ENCODE assay signal across 1 cellular context in the genomic region with DNA sequence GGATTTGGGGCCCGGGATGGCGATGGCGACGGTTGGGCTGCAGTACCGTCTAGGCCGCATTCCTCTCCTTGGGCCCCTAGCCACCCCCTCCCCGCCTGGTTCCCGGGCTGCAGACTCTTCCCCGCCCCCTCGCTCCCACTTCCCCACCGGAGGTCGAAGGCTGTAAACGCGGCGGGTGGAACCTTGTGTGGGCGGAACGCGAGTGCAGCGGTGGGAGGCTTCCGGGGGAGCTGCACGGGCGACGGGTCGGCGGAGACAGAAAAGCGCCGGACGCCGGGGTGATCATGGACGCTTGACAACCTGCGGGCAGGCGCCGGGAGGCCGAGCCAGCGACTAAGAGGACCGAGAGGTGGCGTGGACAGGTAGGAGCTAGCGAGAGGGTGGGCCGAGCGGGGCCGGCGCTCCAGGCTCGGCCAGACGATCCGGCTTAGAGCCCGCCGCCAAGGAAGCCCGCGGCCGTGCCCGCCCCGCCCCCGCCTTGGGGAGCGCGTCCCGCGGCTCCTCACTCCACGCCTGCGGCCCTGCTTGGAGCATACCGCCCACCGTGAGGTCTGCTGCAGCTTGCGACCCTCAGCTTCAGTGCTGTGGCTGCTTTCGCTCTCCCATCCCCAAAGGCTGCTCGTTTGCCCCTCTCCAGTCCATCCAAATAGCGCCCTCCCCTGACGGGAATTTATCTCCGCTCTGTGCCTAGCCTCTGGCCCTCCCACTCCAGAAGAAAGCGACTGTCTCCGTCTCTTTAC.
TF ChIP-seq lines count a peak whose summit lies in the region.

A gene (plus strand): TSS at position 269 of the 740 bp plus-strand sequence. CDS start 2,126 bp downstream, outside the sequence.

TF ChIP-seq in HepG2, 621 proteins besides CTCF, POLR2A, EP300 and RAD21 (continued from another document and continues in another):
- TF ChIP-seq, protein P1, sequence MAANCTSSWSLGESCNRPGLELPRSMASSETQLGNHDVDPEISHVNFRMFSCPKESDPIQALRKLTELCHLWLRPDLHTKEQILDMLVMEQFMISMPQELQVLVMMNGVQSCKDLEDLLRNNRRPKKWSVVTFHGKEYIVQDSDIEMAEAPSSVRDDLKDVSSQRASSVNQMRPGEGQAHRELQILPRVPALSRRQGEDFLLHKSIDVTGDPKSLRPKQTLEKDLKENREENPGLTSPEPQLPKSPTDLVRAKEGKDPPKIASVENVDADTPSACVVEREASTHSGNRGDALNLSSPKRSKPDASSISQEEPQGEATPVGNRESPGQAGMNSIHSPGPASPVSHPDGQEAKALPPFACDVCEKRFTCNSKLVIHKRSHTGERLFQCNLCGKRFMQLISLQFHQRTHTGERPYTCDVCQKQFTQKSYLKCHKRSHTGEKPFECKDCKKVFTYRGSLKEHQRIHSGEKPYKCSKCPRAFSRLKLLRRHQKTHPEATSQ (CRISPR knock-in tag; IDR thresholded peaks at IDR 0.05; ENCODE audit: borderline replicate concordance): peak; percentile 90; the same call in 1 of the 2 replicates
- TF ChIP-seq ZC3H4 (CRISPR knock-in tag; IDR thresholded peaks at IDR 0.05; ENCODE audit: borderline replicate concordance) (peak; percentile 59; the same call in 1 of the 2 replicates), FLYWCH1 (CRISPR knock-in tag; IDR thresholded peaks at IDR 0.05) (peak; percentile 91; the same call in 1 of the 2 replicates), EZH2 (conservative IDR thresholded peaks at IDR 0.05; ENCODE audit: low read depth, low read length) (no peak), YEATS2 (CRISPR knock-in tag; IDR thresholded peaks at IDR 0.05; ENCODE audit: borderline replicate concordance) (peak; percentile 97), ZBTB21 (CRISPR knock-in tag; IDR thresholded peaks at IDR 0.05) (peak; percentile 39; the same call in 1 of the 2 replicates), ZFP36L1 (CRISPR knock-in tag; IDR thresholded peaks at IDR 0.05) (peak; percentile 94), ZNF432 (CRISPR knock-in tag; IDR thresholded peaks at IDR 0.05; ENCODE audit: borderline replicate concordance) (no peak), SOX6 (IDR thresholded peaks at IDR 0.05) (no peak), SOX6 (CRISPR knock-in tag; IDR thresholded peaks at IDR 0.05) (peak; percentile 75), KAT8 (CRISPR knock-in tag; IDR thresholded peaks at IDR 0.05) (peak; percentile 99), ZNF44 (CRISPR knock-in tag; IDR thresholded peaks at IDR 0.05) (peak; percentile 18; the same call in 1 of the 2 replicates), POLR2AphosphoS2 (IDR thresholded peaks at IDR 0.05; ENCODE audit: low read depth, low read length) (no peak), KMT2A (CRISPR knock-in tag; IDR thresholded peaks at IDR 0.05) (peak; percentile 100), RFX3 (CRISPR knock-in tag; IDR thresholded peaks at IDR 0.05) (peak; percentile 52; the same call in 1 of the 2 replicates), PCBP1 (IDR thresholded peaks at IDR 0.05; ENCODE audit: borderline replicate concordance, low read depth, low read length) (peak; percentile 100), ZNF10 (CRISPR knock-in tag; IDR thresholded peaks at IDR 0.05; ENCODE audit: borderline replicate concordance, low read depth) (no peak), ZNF24 (IDR thresholded peaks at IDR 0.05) (0 out of 2 replicates have a peak, but pooled peaks have one; percentile 45), ETV5 (CRISPR knock-in tag; IDR thresholded peaks at IDR 0.05; ENCODE audit: borderline replicate concordance) (peak; percentile 91), ZNF605 (CRISPR knock-in tag; IDR thresholded peaks at IDR 0.05) (0 out of 2 replicates have a peak, but pooled peaks have one; percentile 72), HIVEP1 (CRISPR knock-in tag; IDR thresholded peaks at IDR 0.05) (peak; percentile 93), REL (CRISPR knock-in tag; conservative IDR thresholded peaks at IDR 0.05) (no peak), ZNF331 (CRISPR knock-in tag; IDR thresholded peaks at IDR 0.05) (peak; percentile 97), AKAP8 (CRISPR knock-in tag; IDR thresholded peaks at IDR 0.05) (peak; percentile 83), ADNP (CRISPR knock-in tag; IDR thresholded peaks at IDR 0.05) (no peak), ZNF326 (CRISPR knock-in tag; IDR thresholded peaks at IDR 0.05; ENCODE audit: borderline replicate concordance) (peak; percentile 79; the same call in 1 of the 2 replicates), CENPX (CRISPR knock-in tag; IDR thresholded peaks at IDR 0.05) (no peak), TAF15 (IDR thresholded peaks at IDR 0.05; ENCODE audit: low read depth, low read length, poor library complexity, severe bottlenecking) (peak; percentile 94), ZNF782 (CRISPR knock-in tag; IDR thresholded peaks at IDR 0.05; ENCODE audit: borderline replicate concordance) (peak; percentile 85)
- TF ChIP-seq, protein P2, sequence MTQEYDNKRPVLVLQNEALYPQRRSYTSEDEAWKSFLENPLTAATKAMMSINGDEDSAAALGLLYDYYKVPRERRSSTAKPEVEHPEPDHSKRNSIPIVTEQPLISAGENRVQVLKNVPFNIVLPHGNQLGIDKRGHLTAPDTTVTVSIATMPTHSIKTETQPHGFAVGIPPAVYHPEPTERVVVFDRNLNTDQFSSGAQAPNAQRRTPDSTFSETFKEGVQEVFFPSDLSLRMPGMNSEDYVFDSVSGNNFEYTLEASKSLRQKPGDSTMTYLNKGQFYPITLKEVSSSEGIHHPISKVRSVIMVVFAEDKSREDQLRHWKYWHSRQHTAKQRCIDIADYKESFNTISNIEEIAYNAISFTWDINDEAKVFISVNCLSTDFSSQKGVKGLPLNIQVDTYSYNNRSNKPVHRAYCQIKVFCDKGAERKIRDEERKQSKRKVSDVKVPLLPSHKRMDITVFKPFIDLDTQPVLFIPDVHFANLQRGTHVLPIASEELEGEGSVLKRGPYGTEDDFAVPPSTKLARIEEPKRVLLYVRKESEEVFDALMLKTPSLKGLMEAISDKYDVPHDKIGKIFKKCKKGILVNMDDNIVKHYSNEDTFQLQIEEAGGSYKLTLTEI (CRISPR knock-in tag; conservative IDR thresholded peaks at IDR 0.05): no peak
- TF ChIP-seq, protein P3, sequence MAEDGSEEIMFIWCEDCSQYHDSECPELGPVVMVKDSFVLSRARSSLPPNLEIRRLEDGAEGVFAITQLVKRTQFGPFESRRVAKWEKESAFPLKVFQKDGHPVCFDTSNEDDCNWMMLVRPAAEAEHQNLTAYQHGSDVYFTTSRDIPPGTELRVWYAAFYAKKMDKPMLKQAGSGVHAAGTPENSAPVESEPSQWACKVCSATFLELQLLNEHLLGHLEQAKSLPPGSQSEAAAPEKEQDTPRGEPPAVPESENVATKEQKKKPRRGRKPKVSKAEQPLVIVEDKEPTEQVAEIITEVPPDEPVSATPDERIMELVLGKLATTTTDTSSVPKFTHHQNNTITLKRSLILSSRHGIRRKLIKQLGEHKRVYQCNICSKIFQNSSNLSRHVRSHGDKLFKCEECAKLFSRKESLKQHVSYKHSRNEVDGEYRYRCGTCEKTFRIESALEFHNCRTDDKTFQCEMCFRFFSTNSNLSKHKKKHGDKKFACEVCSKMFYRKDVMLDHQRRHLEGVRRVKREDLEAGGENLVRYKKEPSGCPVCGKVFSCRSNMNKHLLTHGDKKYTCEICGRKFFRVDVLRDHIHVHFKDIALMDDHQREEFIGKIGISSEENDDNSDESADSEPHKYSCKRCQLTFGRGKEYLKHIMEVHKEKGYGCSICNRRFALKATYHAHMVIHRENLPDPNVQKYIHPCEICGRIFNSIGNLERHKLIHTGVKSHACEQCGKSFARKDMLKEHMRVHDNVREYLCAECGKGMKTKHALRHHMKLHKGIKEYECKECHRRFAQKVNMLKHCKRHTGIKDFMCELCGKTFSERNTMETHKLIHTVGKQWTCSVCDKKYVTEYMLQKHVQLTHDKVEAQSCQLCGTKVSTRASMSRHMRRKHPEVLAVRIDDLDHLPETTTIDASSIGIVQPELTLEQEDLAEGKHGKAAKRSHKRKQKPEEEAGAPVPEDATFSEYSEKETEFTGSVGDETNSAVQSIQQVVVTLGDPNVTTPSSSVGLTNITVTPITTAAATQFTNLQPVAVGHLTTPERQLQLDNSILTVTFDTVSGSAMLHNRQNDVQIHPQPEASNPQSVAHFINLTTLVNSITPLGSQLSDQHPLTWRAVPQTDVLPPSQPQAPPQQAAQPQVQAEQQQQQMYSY (CRISPR knock-in tag; IDR thresholded peaks at IDR 0.05): peak; percentile 59; the same call in 1 of the 2 replicates
- TF ChIP-seq, protein P4, sequence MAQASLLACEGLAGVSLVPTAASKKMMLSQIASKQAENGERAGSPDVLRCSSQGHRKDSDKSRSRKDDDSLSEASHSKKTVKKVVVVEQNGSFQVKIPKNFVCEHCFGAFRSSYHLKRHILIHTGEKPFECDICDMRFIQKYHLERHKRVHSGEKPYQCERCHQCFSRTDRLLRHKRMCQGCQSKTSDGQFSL (CRISPR knock-in tag; IDR thresholded peaks at IDR 0.05): peak; percentile 65; the same call in 1 of the 2 replicates
- TF ChIP-seq, protein P5, sequence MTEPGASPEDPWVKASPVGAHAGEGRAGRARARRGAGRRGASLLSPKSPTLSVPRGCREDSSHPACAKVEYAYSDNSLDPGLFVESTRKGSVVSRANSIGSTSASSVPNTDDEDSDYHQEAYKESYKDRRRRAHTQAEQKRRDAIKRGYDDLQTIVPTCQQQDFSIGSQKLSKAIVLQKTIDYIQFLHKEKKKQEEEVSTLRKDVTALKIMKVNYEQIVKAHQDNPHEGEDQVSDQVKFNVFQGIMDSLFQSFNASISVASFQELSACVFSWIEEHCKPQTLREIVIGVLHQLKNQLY (CRISPR knock-in tag; IDR thresholded peaks at IDR 0.05): peak; percentile 67; the same call in 1 of the 2 replicates
- TF ChIP-seq, protein P6, sequence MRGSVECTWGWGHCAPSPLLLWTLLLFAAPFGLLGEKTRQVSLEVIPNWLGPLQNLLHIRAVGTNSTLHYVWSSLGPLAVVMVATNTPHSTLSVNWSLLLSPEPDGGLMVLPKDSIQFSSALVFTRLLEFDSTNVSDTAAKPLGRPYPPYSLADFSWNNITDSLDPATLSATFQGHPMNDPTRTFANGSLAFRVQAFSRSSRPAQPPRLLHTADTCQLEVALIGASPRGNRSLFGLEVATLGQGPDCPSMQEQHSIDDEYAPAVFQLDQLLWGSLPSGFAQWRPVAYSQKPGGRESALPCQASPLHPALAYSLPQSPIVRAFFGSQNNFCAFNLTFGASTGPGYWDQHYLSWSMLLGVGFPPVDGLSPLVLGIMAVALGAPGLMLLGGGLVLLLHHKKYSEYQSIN (CRISPR knock-in tag; IDR thresholded peaks at IDR 0.05; ENCODE audit: borderline replicate concordance): no peak
- TF ChIP-seq, protein P7, sequence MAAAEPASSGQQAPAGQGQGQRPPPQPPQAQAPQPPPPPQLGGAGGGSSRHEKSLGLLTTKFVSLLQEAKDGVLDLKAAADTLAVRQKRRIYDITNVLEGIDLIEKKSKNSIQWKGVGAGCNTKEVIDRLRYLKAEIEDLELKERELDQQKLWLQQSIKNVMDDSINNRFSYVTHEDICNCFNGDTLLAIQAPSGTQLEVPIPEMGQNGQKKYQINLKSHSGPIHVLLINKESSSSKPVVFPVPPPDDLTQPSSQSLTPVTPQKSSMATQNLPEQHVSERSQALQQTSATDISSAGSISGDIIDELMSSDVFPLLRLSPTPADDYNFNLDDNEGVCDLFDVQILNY (CRISPR knock-in tag; conservative IDR thresholded peaks at IDR 0.05): peak; percentile 89
- TF ChIP-seq, protein P8, sequence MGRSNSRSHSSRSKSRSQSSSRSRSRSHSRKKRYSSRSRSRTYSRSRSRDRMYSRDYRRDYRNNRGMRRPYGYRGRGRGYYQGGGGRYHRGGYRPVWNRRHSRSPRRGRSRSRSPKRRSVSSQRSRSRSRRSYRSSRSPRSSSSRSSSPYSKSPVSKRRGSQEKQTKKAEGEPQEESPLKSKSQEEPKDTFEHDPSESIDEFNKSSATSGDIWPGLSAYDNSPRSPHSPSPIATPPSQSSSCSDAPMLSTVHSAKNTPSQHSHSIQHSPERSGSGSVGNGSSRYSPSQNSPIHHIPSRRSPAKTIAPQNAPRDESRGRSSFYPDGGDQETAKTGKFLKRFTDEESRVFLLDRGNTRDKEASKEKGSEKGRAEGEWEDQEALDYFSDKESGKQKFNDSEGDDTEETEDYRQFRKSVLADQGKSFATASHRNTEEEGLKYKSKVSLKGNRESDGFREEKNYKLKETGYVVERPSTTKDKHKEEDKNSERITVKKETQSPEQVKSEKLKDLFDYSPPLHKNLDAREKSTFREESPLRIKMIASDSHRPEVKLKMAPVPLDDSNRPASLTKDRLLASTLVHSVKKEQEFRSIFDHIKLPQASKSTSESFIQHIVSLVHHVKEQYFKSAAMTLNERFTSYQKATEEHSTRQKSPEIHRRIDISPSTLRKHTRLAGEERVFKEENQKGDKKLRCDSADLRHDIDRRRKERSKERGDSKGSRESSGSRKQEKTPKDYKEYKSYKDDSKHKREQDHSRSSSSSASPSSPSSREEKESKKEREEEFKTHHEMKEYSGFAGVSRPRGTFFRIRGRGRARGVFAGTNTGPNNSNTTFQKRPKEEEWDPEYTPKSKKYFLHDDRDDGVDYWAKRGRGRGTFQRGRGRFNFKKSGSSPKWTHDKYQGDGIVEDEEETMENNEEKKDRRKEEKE (IDR thresholded peaks at IDR 0.05): no peak
- TF ChIP-seq, protein P9, sequence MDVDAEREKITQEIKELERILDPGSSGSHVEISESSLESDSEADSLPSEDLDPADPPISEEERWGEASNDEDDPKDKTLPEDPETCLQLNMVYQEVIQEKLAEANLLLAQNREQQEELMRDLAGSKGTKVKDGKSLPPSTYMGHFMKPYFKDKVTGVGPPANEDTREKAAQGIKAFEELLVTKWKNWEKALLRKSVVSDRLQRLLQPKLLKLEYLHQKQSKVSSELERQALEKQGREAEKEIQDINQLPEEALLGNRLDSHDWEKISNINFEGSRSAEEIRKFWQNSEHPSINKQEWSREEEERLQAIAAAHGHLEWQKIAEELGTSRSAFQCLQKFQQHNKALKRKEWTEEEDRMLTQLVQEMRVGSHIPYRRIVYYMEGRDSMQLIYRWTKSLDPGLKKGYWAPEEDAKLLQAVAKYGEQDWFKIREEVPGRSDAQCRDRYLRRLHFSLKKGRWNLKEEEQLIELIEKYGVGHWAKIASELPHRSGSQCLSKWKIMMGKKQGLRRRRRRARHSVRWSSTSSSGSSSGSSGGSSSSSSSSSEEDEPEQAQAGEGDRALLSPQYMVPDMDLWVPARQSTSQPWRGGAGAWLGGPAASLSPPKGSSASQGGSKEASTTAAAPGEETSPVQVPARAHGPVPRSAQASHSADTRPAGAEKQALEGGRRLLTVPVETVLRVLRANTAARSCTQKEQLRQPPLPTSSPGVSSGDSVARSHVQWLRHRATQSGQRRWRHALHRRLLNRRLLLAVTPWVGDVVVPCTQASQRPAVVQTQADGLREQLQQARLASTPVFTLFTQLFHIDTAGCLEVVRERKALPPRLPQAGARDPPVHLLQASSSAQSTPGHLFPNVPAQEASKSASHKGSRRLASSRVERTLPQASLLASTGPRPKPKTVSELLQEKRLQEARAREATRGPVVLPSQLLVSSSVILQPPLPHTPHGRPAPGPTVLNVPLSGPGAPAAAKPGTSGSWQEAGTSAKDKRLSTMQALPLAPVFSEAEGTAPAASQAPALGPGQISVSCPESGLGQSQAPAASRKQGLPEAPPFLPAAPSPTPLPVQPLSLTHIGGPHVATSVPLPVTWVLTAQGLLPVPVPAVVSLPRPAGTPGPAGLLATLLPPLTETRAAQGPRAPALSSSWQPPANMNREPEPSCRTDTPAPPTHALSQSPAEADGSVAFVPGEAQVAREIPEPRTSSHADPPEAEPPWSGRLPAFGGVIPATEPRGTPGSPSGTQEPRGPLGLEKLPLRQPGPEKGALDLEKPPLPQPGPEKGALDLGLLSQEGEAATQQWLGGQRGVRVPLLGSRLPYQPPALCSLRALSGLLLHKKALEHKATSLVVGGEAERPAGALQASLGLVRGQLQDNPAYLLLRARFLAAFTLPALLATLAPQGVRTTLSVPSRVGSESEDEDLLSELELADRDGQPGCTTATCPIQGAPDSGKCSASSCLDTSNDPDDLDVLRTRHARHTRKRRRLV (CRISPR knock-in tag; IDR thresholded peaks at IDR 0.05): no peak
